Comparison of ENCODE assay signal across 34 cellular contexts in genomic region chr13:19048381-19048780, GRCh38.
"Had no signal": no experiment of that assay in that cellular context is flagged by ENCODE, and none has a peak within 500 bp of the region (broad histone marks: within the 10 kb centered on the region; RNA-seq: fewer than 3 reads in every experiment).

No MANE protein-coding gene starts in this region.

- H3K4me3 ChIP-seq: MG63 had no signal

- H3K9me3 ChIP-seq: MG63 had no signal

- H3K36me3 ChIP-seq: MG63 had no signal

- DNase-seq: Karpas-422, Kasumi-1, MG63, MM.1S, MV-4-11, NCI-H1048, NCI-H1092, NCI-H1092 treated with DMSO at 0.1 percent for 48 hours, NCI-H1105, NCI-H1105 treated with DMSO at 0.1 percent for 48 hours, NCI-H1417, NCI-H1417 treated with DMSO at 0.1 percent for 48 hours, NCI-H1436, NCI-H1436 treated with DMSO at 0.1 percent for 48 hours, NCI-H146, NCI-H1694, NCI-H1694 treated with DMSO at 0.1 percent for 48 hours, NCI-H187, NCI-H187 treated with DMSO at 0.1 percent for 48 hours, NCI-H1930, NCI-H2029, NCI-H2029 treated with DMSO at 0.1 percent for 48 hours, NCI-H2081, NCI-H2081 treated with DMSO at 0.1 percent for 48 hours, NCI-H2107, NCI-H2171, NCI-H2171 treated with DMSO at 0.1 percent for 48 hours, NCI-H2227 treated with DMSO at 0.1 percent for 48 hours, NCI-H226, NCI-H345, NCI-H446, NCI-H446 treated with DMSO at 0.1 percent for 48 hours, NCI-H510A, NCI-H510A treated with DMSO at 0.1 percent for 48 hours had no signal
